In the genomic region with DNA sequence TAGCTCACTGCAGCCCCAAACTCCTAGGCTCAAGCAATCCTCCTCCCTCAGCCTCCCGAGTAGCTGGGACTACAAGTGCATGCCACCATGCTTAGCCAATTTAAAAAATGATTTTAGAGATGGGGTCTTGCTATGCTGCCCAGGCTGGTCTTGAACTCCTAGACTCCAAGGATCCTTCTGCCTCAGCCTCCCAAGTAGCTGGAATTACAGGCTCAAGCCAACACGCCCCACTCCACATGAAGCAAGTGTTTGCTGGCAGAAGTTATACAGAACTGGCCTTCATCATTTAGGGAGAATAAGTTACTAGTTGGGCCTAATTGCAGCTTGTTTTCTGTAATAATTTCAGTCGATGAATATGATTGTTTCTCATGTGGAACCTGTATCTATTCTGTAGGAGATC, we compare ENCODE assay signal across 29 cellular contexts.
"Had no signal": no experiment of that assay in that cellular context is flagged by ENCODE, and none has a peak within 500 bp of the region (broad histone marks: within the 10 kb centered on the region; RNA-seq: fewer than 3 reads in every experiment).

No MANE protein-coding gene starts in this region.

- H3K9me3 ChIP-seq: stomach, suprapubic skin, testis, thoracic aorta, thyroid gland, tibial artery, tibial nerve, transverse colon, upper lobe of left lung, upper lobe of right lung, uterus, vagina had no signal

- H3K36me3 ChIP-seq: stomach, suprapubic skin, thoracic aorta, thyroid gland, tibial artery, tibial nerve, transverse colon, upper lobe of left lung, upper lobe of right lung, uterus, vagina had no signal

- H3K4me3 ChIP-seq: stomach, suprapubic skin, testis, thoracic aorta, thyroid gland, tibial artery, tibial nerve, transverse colon, upper lobe of left lung, upper lobe of right lung, uterus, vagina had no signal

- DNase-seq: stimulated activated CD4-positive, alpha-beta T cell treated with anti-CD3 and anti-CD28 coated beads, Interleukin-2, amount 100 ng/mL, for 48 hours; stimulated activated CD4-positive, alpha-beta T cell treated with anti-CD3 and anti-CD28 coated beads, Interleukin-4, amount 100 ng/mL, for 1 hour; stimulated activated CD4-positive, alpha-beta T cell treated with anti-CD3 and anti-CD28 coated beads, Interleukin-4, amount 100 ng/mL, for 24 hours; stimulated activated CD4-positive, alpha-beta T cell treated with anti-CD3 and anti-CD28 coated beads, Interleukin-4, amount 100 ng/mL, for 4 hours; stimulated activated CD8-positive, alpha-beta memory T cell treated with anti-CD3 and anti-CD28 coated beads, Interleukin-4, amount 100 ng/mL, for 48 hours; stimulated activated naive B cell treated with anti-CD40 and anti-IgM and Interleukin-4, amounts not matched to agents 10 μg/mL and 1 μg/mL and 100 μg/mL, for 72 hours; stimulated activated naive CD4-positive, alpha-beta T cell; stimulated activated naive CD4-positive, alpha-beta T cell treated with Interleukin-2 at 50 U/mL for 16 hours; stimulated activated naive CD8-positive, alpha-beta T cell treated with anti-CD3 and anti-CD28 coated beads, Interleukin-15, amount 100 ng/mL, for 72 hours; stimulated activated naive CD8-positive, alpha-beta T cell treated with anti-CD3 and anti-CD28 coated beads, Interleukin-15, Interleukin-2, amounts not matched to agents 100 U/mL and 50 U/mL, for 24 hours; stomach; substantia nigra; testis; thyroid gland; tibial artery; transverse colon; trophoblast cell; upper lobe of left lung; upper lobe of right lung; uterus had no signal

- ATAC-seq: stimulated activated effector memory CD8-positive, alpha-beta T cell treated with anti-CD3 and anti-CD28 coated beads, Interleukin-12 subunit alpha, Interleukin-12 subunit beta, amount 100 ng/mL, for 72 hours; stimulated activated memory B cell treated with anti-CD40 and anti-IgM and Interleukin-4, amounts not matched to agents 10 μg/mL and 1 μg/mL and 100 μg/mL, for 72 hours; stimulated activated naive B cell treated with anti-CD40 and anti-IgM and Interleukin-4, amounts not matched to agents 10 μg/mL and 1 μg/mL and 100 μg/mL, for 72 hours; stimulated activated naive CD8-positive, alpha-beta T cell treated with anti-CD3 and anti-CD28 coated beads, Interleukin-15, amount 100 ng/mL, for 72 hours; stimulated activated naive CD8-positive, alpha-beta T cell treated with anti-CD3 and anti-CD28 coated beads, Interleukin-15, Interleukin-2, amounts not matched to agents 100 U/mL and 50 U/mL, for 24 hours; upper lobe of right lung had no signal

- H3K9me3 Mint-ChIP-seq: type B pancreatic cell had no signal

- H3K4me1 Mint-ChIP-seq: stimulated activated effector memory CD8-positive, alpha-beta T cell treated with anti-CD3 and anti-CD28 coated beads, Interleukin-12 subunit alpha, Interleukin-12 subunit beta, amount 100 ng/mL, for 72 hours; stimulated activated memory B cell treated with anti-CD40 and anti-IgM and Interleukin-4, amounts not matched to agents 10 μg/mL and 1 μg/mL and 100 μg/mL, for 72 hours; stimulated activated naive B cell treated with anti-CD40 and anti-IgM and Interleukin-4, amounts not matched to agents 10 μg/mL and 1 μg/mL and 100 μg/mL, for 72 hours; stimulated activated naive CD8-positive, alpha-beta T cell treated with anti-CD3 and anti-CD28 coated beads, Interleukin-15, amount 100 ng/mL, for 72 hours had no signal

- H3K27ac ChIP-seq: stomach, suprapubic skin, testis, thoracic aorta, thyroid gland, tibial artery, transverse colon, upper lobe of left lung, upper lobe of right lung, uterus, vagina had no signal

- H3K4me1 ChIP-seq: stomach, suprapubic skin, tibial artery, tibial nerve, transverse colon, upper lobe of left lung, upper lobe of right lung, uterus, vagina had no signal

- H3K4me3 Mint-ChIP-seq: stimulated activated effector memory CD8-positive, alpha-beta T cell treated with anti-CD3 and anti-CD28 coated beads, Interleukin-12 subunit alpha, Interleukin-12 subunit beta, amount 100 ng/mL, for 72 hours; stimulated activated memory B cell treated with anti-CD40 and anti-IgM and Interleukin-4, amounts not matched to agents 10 μg/mL and 1 μg/mL and 100 μg/mL, for 72 hours; stimulated activated naive B cell treated with anti-CD40 and anti-IgM and Interleukin-4, amounts not matched to agents 10 μg/mL and 1 μg/mL and 100 μg/mL, for 72 hours; stimulated activated naive CD8-positive, alpha-beta T cell treated with anti-CD3 and anti-CD28 coated beads, Interleukin-15, amount 100 ng/mL, for 72 hours; stimulated activated naive CD8-positive, alpha-beta T cell treated with anti-CD3 and anti-CD28 coated beads, Interleukin-15, Interleukin-2, amounts not matched to agents 100 ng/mL and 50 ng/mL, for 24 hours; type B pancreatic cell had no signal

- H3K36me3 Mint-ChIP-seq: stimulated activated effector memory CD8-positive, alpha-beta T cell treated with anti-CD3 and anti-CD28 coated beads, Interleukin-12 subunit alpha, Interleukin-12 subunit beta, amount 100 ng/mL, for 72 hours; stimulated activated memory B cell treated with anti-CD40 and anti-IgM and Interleukin-4, amounts not matched to agents 10 μg/mL and 1 μg/mL and 100 μg/mL, for 72 hours; stimulated activated naive B cell treated with anti-CD40 and anti-IgM and Interleukin-4, amounts not matched to agents 10 μg/mL and 1 μg/mL and 100 μg/mL, for 72 hours; type B pancreatic cell had no signal

- FAIRE-seq: urothelium cell line had no signal

- H3K27me3 ChIP-seq: stomach, suprapubic skin, testis, thyroid gland, tibial artery, tibial nerve, transverse colon, upper lobe of left lung, upper lobe of right lung, uterus, vagina had no signal

- H3K27ac Mint-ChIP-seq: stimulated activated effector memory CD8-positive, alpha-beta T cell treated with anti-CD3 and anti-CD28 coated beads, Interleukin-12 subunit alpha, Interleukin-12 subunit beta, amount 100 ng/mL, for 72 hours; stimulated activated memory B cell treated with anti-CD40 and anti-IgM and Interleukin-4, amounts not matched to agents 10 μg/mL and 1 μg/mL and 100 μg/mL, for 72 hours; stimulated activated naive B cell treated with anti-CD40 and anti-IgM and Interleukin-4, amounts not matched to agents 10 μg/mL and 1 μg/mL and 100 μg/mL, for 72 hours; stimulated activated naive CD8-positive, alpha-beta T cell treated with anti-CD3 and anti-CD28 coated beads, Interleukin-15, amount 100 ng/mL, for 72 hours; stimulated activated naive CD8-positive, alpha-beta T cell treated with anti-CD3 and anti-CD28 coated beads, Interleukin-15, Interleukin-2, amounts not matched to agents 100 ng/mL and 50 ng/mL, for 24 hours; type B pancreatic cell had no signal

- H3K27me3 Mint-ChIP-seq: stimulated activated memory B cell treated with anti-CD40 and anti-IgM and Interleukin-4, amounts not matched to agents 10 μg/mL and 1 μg/mL and 100 μg/mL, for 72 hours; stimulated activated naive B cell treated with anti-CD40 and anti-IgM and Interleukin-4, amounts not matched to agents 10 μg/mL and 1 μg/mL and 100 μg/mL, for 72 hours; stimulated activated naive CD8-positive, alpha-beta T cell treated with anti-CD3 and anti-CD28 coated beads, Interleukin-15, Interleukin-2, amounts not matched to agents 100 ng/mL and 50 ng/mL, for 24 hours had no signal
